In the genomic region with DNA sequence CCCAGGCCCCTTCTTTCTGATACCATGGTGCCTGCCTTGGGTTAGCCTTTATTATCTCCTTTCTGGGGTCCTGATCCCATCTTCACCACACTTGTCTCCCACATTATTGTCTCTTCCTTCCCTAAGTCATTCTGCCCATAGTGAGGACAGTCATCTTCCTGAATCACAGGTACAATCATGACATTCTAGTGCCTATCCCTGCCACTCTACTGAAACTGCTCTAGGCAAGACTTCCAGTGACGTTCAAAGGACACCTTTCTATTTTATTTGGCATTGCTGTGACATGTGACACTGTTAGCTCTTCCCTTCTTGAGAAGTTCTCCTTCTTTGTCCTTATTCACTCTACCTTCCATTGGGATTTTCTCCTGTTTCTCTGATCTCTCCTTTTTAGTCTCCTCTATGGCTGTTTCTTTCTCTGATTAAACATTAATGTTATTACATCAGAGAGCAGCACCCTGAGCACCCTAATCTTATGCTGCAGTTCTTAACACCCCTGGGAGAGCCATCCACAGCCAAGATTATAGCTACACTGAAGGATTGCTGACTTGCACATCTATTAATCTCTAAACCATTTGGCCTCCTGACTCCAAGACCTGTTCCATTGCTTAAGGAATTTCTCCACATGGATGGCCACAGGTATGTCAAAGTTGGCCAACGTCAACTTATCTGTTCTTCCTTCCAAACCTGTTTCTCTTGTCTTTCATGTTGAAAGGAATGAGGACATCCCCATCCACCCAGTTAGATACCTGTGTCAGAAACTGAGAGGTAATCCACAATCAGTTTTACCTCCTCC, we compare ENCODE assay signal across 16 cellular contexts. TPM values are rescaled to one million over a fixed set of nuclear protein-coding genes. Genes with fewer than 3 reads are reported as not detected.
DNase-seq lines count a peak whose midpoint lies in the region; ATAC-seq, FAIRE-seq and TF ChIP-seq lines count a peak whose summit lies in the region.
"Had no signal": no experiment of that assay in that cellular context is flagged by ENCODE, and none has a peak within 500 bp of the region (broad histone marks: within the 10 kb centered on the region; RNA-seq: fewer than 3 reads in every experiment).

No MANE protein-coding gene starts in this region.

- no peak overlapping the region for H3K14ac ChIP-seq in trophoblast cell (ENCODE audit: low read length)

- POLR2A ChIA-PET in A549 (lab: Yijun Ruan, JAX) = no interaction called here

- no peak overlapping the region for H2BK120ac ChIP-seq in trophoblast cell (ENCODE audit: insufficient read depth, low read length, poor library complexity)

- peak overlapping the region; percentile 4 for H2BK5ac ChIP-seq in trophoblast cell (ENCODE audit: low read depth, low read length, poor library complexity)

- H3K4me3 ChIP-seq in A549 (no peak overlapping the region), trophoblast cell (ENCODE audit: low read depth, low read length) (no peak overlapping the region)
- H3K4me3 ChIP-seq: GM23248 had no signal

- no peak overlapping the region for H4K12ac ChIP-seq in trophoblast cell (ENCODE audit: low read depth, low read length)

- no peak overlapping the region for H3K9ac ChIP-seq in trophoblast cell (ENCODE audit: low read length)
- H3K9ac ChIP-seq: GM23248 had no signal

- H3K27me3 ChIP-seq in trophoblast cell (ENCODE audit: insufficient read depth, low read length) = no peaks in the 10 kb centered on the region

- no peak for TF ChIP-seq EP300 in A549 (IDR thresholded peaks at IDR 0.05)
- TF ChIP-seq EP300 in Ishikawa (IDR thresholded peaks at IDR 0.05; ENCODE audit: borderline replicate concordance) = peak; percentile 91

- H4K91ac ChIP-seq in trophoblast cell (ENCODE audit: low read depth, low read length) = no peak overlapping the region

- TF ChIP-seq RAD21 in A549 (conservative IDR thresholded peaks at IDR 0.05 in 1 of 2, IDR thresholded peaks at IDR 0.05 in 1 of 2) = no peak
- peak; percentile 20; the same call in 1 of the 2 replicates for TF ChIP-seq RAD21 in Ishikawa (IDR thresholded peaks at IDR 0.05; ENCODE audit: low read depth)

- no peak overlapping the region for H4K8ac ChIP-seq in trophoblast cell (ENCODE audit: low read depth, low read length)

- H3K4me2 ChIP-seq in A549 = no peak overlapping the region
- H3K4me2 ChIP-seq in trophoblast cell (ENCODE audit: low read length) = no peak overlapping the region

- H3K18ac ChIP-seq in trophoblast cell (ENCODE audit: low read length) = no peak overlapping the region

- no peak overlapping the region for H3K23ac ChIP-seq in trophoblast cell (ENCODE audit: low read length)

- peaks cover 0 to 3% of the 10 kb centered on the region in 2 experiments for H3K36me3 ChIP-seq in trophoblast cell (ENCODE audit: control insufficient read depth in 1 of 2, insufficient read depth in 2 of 2, low read length in 2 of 2)

- no peak for TF ChIP-seq POLR2A in A549 (IDR thresholded peaks at IDR 0.05; ENCODE audit: low read length)

- WGBS in A549 (ENCODE audit: missing lambda C conversion rate) = 13% methylated on average over 2 of the region's 2 CpGs
- WGBS in trophoblast cell (ENCODE audit: extremely low coverage, insufficient coverage, insufficient read length) = no CpG with 5 or more reads among the region's 2 CpGs

- H3K4me1 ChIP-seq in A549 = no peaks in the 10 kb centered on the region
- peaks cover 0 to 3% of the 10 kb centered on the region in 2 experiments for H3K4me1 ChIP-seq in trophoblast cell (ENCODE audit: control insufficient read depth in 1 of 2, insufficient read depth in 2 of 2, low read length in 2 of 2)

- no peak overlapping the region for H3K27ac ChIP-seq in A549
- H3K27ac ChIP-seq in trophoblast cell (ENCODE audit: low read depth, low read length) = peak overlapping the region; percentile 42
- H3K27ac ChIP-seq: GM23248 had no signal

- FAIRE-seq in A549 (lab: Jason Lieb, UNC) = no peak
- FAIRE-seq: GM12891 had no signal

- no peaks in the 10 kb centered on the region for H3K79me2 ChIP-seq in trophoblast cell (ENCODE audit: control insufficient read depth, insufficient read depth, low read length, poor library complexity)

- no peak overlapping the region for H2AFZ ChIP-seq in trophoblast cell (ENCODE audit: insufficient read depth, low read length, poor library complexity)
- H2AFZ ChIP-seq: GM23248 had no signal

- H2BK12ac ChIP-seq in trophoblast cell (ENCODE audit: low read length) = no peak overlapping the region

- ATAC-seq in A549 (no peak), esophagus mucosa (peak; percentile 86), GM21576 (IDR thresholded peaks at IDR 0.05; ENCODE audit: unreplicated experiment) (no peak)

- no peak overlapping the region for H3K4ac ChIP-seq in trophoblast cell (ENCODE audit: low read depth, low read length)

- DNase-seq in A549 (ENCODE audit: low read depth in 1 of 2, low spot score in 1 of 2) (no peak), trophoblast cell (peak; percentile 84 to 95), NCI-H1436 (lab: John Stamatoyannopoulos, UW) (no peak), NCI-H748 treated with DMSO at 0.1 percent for 48 hours (lab: John Stamatoyannopoulos, UW) (no peak), HUDEP-2 (lab: John Stamatoyannopoulos, UW; ENCODE audit: unreplicated experiment in 76 of 76) (no peak)
- DNase-seq: C1 segment of cervical spinal cord, GM23248, NCI-H146, NCI-H2107, NCI-H69 had no signal

- H3K79me1 ChIP-seq in trophoblast cell (ENCODE audit: low read length) = peaks cover 2% of the 10 kb centered on the region

- H2AK5ac ChIP-seq in trophoblast cell (ENCODE audit: low read length) = no peak overlapping the region

- no peak for TF ChIP-seq CTCF in A549 (IDR thresholded peaks at IDR 0.05)

- CTCF ChIA-PET in A549 (lab: Yijun Ruan, JAX) = no interaction called here

- H3K9me3 ChIP-seq in A549 (peaks cover 15% of the 10 kb centered on the region; the same call in 2 of the 3 replicates), trophoblast cell (ENCODE audit: insufficient read depth, low read depth, low read length) (peaks cover 2% of the 10 kb centered on the region)

TF ChIP-seq in A549, 52 proteins besides CTCF, POLR2A, EP300 and RAD21 (continues in another document):
- TF ChIP-seq, protein P1, sequence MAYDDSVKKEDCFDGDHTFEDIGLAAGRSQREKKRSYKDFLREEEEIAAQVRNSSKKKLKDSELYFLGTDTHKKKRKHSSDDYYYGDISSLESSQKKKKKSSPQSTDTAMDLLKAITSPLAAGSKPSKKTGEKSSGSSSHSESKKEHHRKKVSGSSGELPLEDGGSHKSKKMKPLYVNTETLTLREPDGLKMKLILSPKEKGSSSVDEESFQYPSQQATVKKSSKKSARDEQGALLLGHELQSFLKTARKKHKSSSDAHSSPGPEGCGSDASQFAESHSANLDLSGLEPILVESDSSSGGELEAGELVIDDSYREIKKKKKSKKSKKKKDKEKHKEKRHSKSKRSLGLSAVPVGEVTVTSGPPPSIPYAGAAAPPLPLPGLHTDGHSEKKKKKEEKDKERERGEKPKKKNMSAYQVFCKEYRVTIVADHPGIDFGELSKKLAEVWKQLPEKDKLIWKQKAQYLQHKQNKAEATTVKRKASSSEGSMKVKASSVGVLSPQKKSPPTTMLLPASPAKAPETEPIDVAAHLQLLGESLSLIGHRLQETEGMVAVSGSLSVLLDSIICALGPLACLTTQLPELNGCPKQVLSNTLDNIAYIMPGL (CRISPR knock-in tag; IDR thresholded peaks at IDR 0.05; ENCODE audit: borderline replicate concordance) = no peak
- peak; percentile 39 for TF ChIP-seq MAFK (IDR thresholded peaks at IDR 0.05; ENCODE audit: partially characterized antibody)
- no peak for TF ChIP-seq HOXB13 (CRISPR knock-in tag; IDR thresholded peaks at IDR 0.05; ENCODE audit: low read depth)
- no peak for TF ChIP-seq CBX8 (IDR thresholded peaks at IDR 0.05)
- TF ChIP-seq, protein P2, sequence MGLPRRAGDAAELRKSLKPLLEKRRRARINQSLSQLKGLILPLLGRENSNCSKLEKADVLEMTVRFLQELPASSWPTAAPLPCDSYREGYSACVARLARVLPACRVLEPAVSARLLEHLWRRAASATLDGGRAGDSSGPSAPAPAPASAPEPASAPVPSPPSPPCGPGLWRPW (IDR thresholded peaks at IDR 0.05) = no peak
- no peak for TF ChIP-seq BHLHE40 (IDR thresholded peaks at IDR 0.05; ENCODE audit: low read depth, low read length)

TF ChIP-seq in Ishikawa, 13 proteins besides CTCF, POLR2A, EP300 and RAD21 (continues in another document):
- TF ChIP-seq TCF12 (IDR thresholded peaks at IDR 0.05; ENCODE audit: low read depth) (peak; percentile 88), TAF1 (IDR thresholded peaks at IDR 0.05; ENCODE audit: low read depth) (no peak), CREB1 (IDR thresholded peaks at IDR 0.05; ENCODE audit: low read depth) (no peak; the same call in 1 of the 2 replicates), FOXM1 (IDR thresholded peaks at IDR 0.05; ENCODE audit: borderline replicate concordance, low read depth) (peak; percentile 81; the same call in 1 of the 2 replicates), CEBPB (IDR thresholded peaks at IDR 0.05) (peak; percentile 85), ZBTB7A (IDR thresholded peaks at IDR 0.05; ENCODE audit: low read depth) (no peak), YY1 (IDR thresholded peaks at IDR 0.05; ENCODE audit: low read depth) (peak; percentile 71; the same call in 1 of the 2 replicates), NFIC (IDR thresholded peaks at IDR 0.05) (peak; percentile 91)
- TF ChIP-seq, protein P3, sequence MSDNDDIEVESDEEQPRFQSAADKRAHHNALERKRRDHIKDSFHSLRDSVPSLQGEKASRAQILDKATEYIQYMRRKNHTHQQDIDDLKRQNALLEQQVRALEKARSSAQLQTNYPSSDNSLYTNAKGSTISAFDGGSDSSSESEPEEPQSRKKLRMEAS (IDR thresholded peaks at IDR 0.05) = peak; percentile 34; the same call in 1 of the 2 replicates

RNA-seq across cellular contexts. Expression of a gene that starts 10.9 kb away (rescaled TPM):
- polyA plus RNA-seq in A549 (2011; rRNA removed) (0.01 TPM in 1 of 2 replicates, not detected in the other), A549 (2017; fragmentation: RNase III; extraction: RNeasy Plus Mini Kit Qiagen cat#74134 plus additional on column Dnase treatment) (not detected in 3 replicates)
- polyA plus RNA-seq in A549 (2012; cell fraction: cytosol; rRNA removed) = not detected in 2 replicates
- not detected in 2 replicates for polyA plus RNA-seq in A549 (2012; cell fraction: nucleus; rRNA removed)
- polyA minus RNA-seq in A549 (2011; rRNA and poly(A)+ RNA removed) = not detected in 2 replicates
- 22.3 TPM for total RNA-seq in esophagus mucosa
- polyA plus RNA-seq in trophoblast cell (2013) = 0.73 and 0.82 TPM in 2 replicates
- total RNA-seq: A172, G401 had no signal

Comparison
In these comparisons a context has a peak if more than half of its experiments do, and no peak if none do; other contexts are left out.
1. DNase-seq: peak in trophoblast cell (2 of 2); none in A549 (0 of 2), NCI-H1436 (single experiment), NCI-H748 treated with DMSO at 0.1 percent for 48 hours (single experiment) and HUDEP-2 (0 of 76).